In genomic region chr22:35811670-35812069, GRCh38 we compare ENCODE assay signal across 9 cellular contexts.
"Had no signal": no experiment of that assay in that cellular context is flagged by ENCODE, and none has a peak within 500 bp of the region (broad histone marks: within the 10 kb centered on the region; RNA-seq: fewer than 3 reads in every experiment).

No MANE protein-coding gene starts in this region.

- H2AFZ ChIP-seq: GM23248 had no signal

- FAIRE-seq: H54 had no signal

- DNase-seq: GM23248, GOT3, H9, HFFc6, IMR-90, KBM-7 had no signal

- ATAC-seq: HCT116 had no signal

- H3K27ac ChIP-seq: GM23248, HL-60 had no signal

- H3K4me3 ChIP-seq: GM23248 had no signal

- H3K9ac ChIP-seq: GM23248 had no signal
